Comparison of ENCODE assay signal across 17 cellular contexts in the genomic region with DNA sequence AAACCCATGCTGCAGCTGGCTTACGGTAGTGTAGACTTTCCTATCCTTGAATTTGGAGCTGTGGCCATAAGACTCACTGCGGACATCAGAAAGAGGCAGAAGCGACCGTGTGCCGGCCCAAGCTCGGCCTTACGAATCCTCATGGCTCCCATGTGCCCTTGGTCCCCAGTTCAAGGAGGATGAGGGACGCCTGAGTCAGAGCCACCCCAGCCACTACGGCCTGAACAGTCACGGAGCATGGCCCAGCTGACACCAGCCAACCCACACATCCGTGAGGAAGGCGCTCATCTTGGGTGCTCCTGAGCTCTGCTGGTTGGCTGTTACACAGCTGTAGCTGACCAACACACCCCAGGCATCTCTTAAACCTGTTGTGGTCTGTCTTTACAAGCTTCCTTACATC. TPM values are rescaled to one million over a fixed set of nuclear protein-coding genes. Genes with fewer than 3 reads are reported as not detected.
DNase-seq lines count a peak whose midpoint lies in the region; ATAC-seq and TF ChIP-seq lines count a peak whose summit lies in the region.
"Had no signal": no experiment of that assay in that cellular context is flagged by ENCODE, and none has a peak within 500 bp of the region (broad histone marks: within the 10 kb centered on the region; RNA-seq: fewer than 3 reads in every experiment).

No MANE protein-coding gene starts in this region.

- peaks cover 7% of the 10 kb centered on the region for H3K79me2 ChIP-seq in fibroblast of lung (ENCODE audit: control insufficient read depth, insufficient read depth, low read length)

- no peak overlapping the region for H3K4me2 ChIP-seq in fibroblast of lung (ENCODE audit: extremely low read depth, insufficient read depth, low read length)
- H3K4me2 ChIP-seq: BLaER1 treated with 17β-estradiol and CSF1 and Interleukin-3, amounts not matched to agents 10 nM and 100 nM had no signal

- H3K4me3 Mint-ChIP-seq in activated T-cell treated with anti-CD3 and anti-CD28 coated beads, Interleukin-2, amount 50 U/mL, for 24 hours: no peak overlapping the region
- H3K4me3 Mint-ChIP-seq in activated T-cell treated with anti-CD3 and anti-CD28 coated beads, Interleukin-2, amount 50 U/mL, for 4 hours: no peak overlapping the region
- H3K4me3 Mint-ChIP-seq in CD8-positive, alpha-beta T cell: no peak overlapping the region
- no peak overlapping the region for H3K4me3 Mint-ChIP-seq in stimulated activated effector memory CD8-positive, alpha-beta T cell treated with anti-CD3 and anti-CD28 coated beads, Interleukin-12 subunit alpha, Interleukin-12 subunit beta, amount 100 ng/mL, for 72 hours
- H3K4me3 Mint-ChIP-seq: CD4-positive, alpha-beta T cell; IgD-negative memory B cell had no signal

- peak overlapping the region; percentile 12 for H3K27ac Mint-ChIP-seq in activated T-cell treated with anti-CD3 and anti-CD28 coated beads, Interleukin-2, amount 50 U/mL, for 24 hours
- H3K27ac Mint-ChIP-seq in CD8-positive, alpha-beta T cell: peak overlapping the region; percentile 60
- peak overlapping the region; percentile 2 for H3K27ac Mint-ChIP-seq in stimulated activated effector memory CD8-positive, alpha-beta T cell treated with anti-CD3 and anti-CD28 coated beads, Interleukin-12 subunit alpha, Interleukin-12 subunit beta, amount 100 ng/mL, for 72 hours
- H3K27ac Mint-ChIP-seq: CD4-positive, alpha-beta T cell; IgD-negative memory B cell had no signal

- H3K27ac ChIP-seq in CD8-positive, alpha-beta T cell (ENCODE audit: low read depth, low read length): no peak overlapping the region
- peak overlapping the region; percentile 95 for H3K27ac ChIP-seq in fibroblast of lung (ENCODE audit: insufficient read depth, low read length)
- H3K27ac ChIP-seq: 22Rv1; BLaER1 treated with 17β-estradiol and CSF1 and Interleukin-3, amounts not matched to agents 10 nM and 100 nM; GM23248; HL-60 had no signal

- CTCF ChIA-PET in CD8-positive, alpha-beta T cell (lab: Charles Lee): interaction anchor here (0.7 to 1.1 kb wide), 2 partner anchors 32 to 422 kb away, joined by 3 to 4 read pairs; no protein-coding TSS in a partner anchor

- no peak for TF ChIP-seq CTCF in CD8-positive, alpha-beta T cell (IDR thresholded peaks at IDR 0.05)
- TF ChIP-seq CTCF in fibroblast of lung (conservative IDR thresholded peaks at IDR 0.05 in 1 of 2, IDR thresholded peaks at IDR 0.05 in 1 of 2; ENCODE audit: low read depth in 1 of 2, low read length in 2 of 2): no peak

- POLR2A ChIA-PET in CD8-positive, alpha-beta T cell (lab: Charles Lee): no interaction called here

- peaks cover 79% of the 10 kb centered on the region for H3K36me3 Mint-ChIP-seq in activated T-cell treated with anti-CD3 and anti-CD28 coated beads, Interleukin-2, amount 50 U/mL, for 24 hours (ENCODE audit: low read depth)
- H3K36me3 Mint-ChIP-seq in activated T-cell treated with anti-CD3 and anti-CD28 coated beads, Interleukin-2, amount 50 U/mL, for 4 hours (ENCODE audit: insufficient read depth): peaks cover 40% of the 10 kb centered on the region
- peaks cover 73% of the 10 kb centered on the region for H3K36me3 Mint-ChIP-seq in CD8-positive, alpha-beta T cell
- peaks cover 50% of the 10 kb centered on the region for H3K36me3 Mint-ChIP-seq in stimulated activated effector memory CD8-positive, alpha-beta T cell treated with anti-CD3 and anti-CD28 coated beads, Interleukin-12 subunit alpha, Interleukin-12 subunit beta, amount 100 ng/mL, for 72 hours

- H3K36me3 ChIP-seq in CD8-positive, alpha-beta T cell (ENCODE audit: insufficient read depth, low read length): peaks cover 17% of the 10 kb centered on the region
- H3K36me3 ChIP-seq in fibroblast of lung (ENCODE audit: control insufficient read depth, insufficient read depth, low read length): peaks cover 10% of the 10 kb centered on the region

- no peaks in the 10 kb centered on the region for H3K27me3 Mint-ChIP-seq in activated T-cell treated with anti-CD3 and anti-CD28 coated beads, Interleukin-2, amount 50 U/mL, for 24 hours
- no peaks in the 10 kb centered on the region for H3K27me3 Mint-ChIP-seq in activated T-cell treated with anti-CD3 and anti-CD28 coated beads, Interleukin-2, amount 50 U/mL, for 4 hours (ENCODE audit: low read depth)
- no peaks in the 10 kb centered on the region for H3K27me3 Mint-ChIP-seq in CD8-positive, alpha-beta T cell (ENCODE audit: low read depth)
- H3K27me3 Mint-ChIP-seq: CD4-positive, alpha-beta T cell had no signal

- H3K9me3 Mint-ChIP-seq in activated T-cell treated with anti-CD3 and anti-CD28 coated beads, Interleukin-2, amount 50 U/mL, for 24 hours: no peaks in the 10 kb centered on the region
- H3K9me3 Mint-ChIP-seq in activated T-cell treated with anti-CD3 and anti-CD28 coated beads, Interleukin-2, amount 50 U/mL, for 4 hours: no peaks in the 10 kb centered on the region
- no peaks in the 10 kb centered on the region for H3K9me3 Mint-ChIP-seq in CD8-positive, alpha-beta T cell
- H3K9me3 Mint-ChIP-seq in stimulated activated effector memory CD8-positive, alpha-beta T cell treated with anti-CD3 and anti-CD28 coated beads, Interleukin-12 subunit alpha, Interleukin-12 subunit beta, amount 100 ng/mL, for 72 hours: no peaks in the 10 kb centered on the region
- H3K9me3 Mint-ChIP-seq: CD4-positive, alpha-beta T cell had no signal

- H3K4me1 ChIP-seq in CD8-positive, alpha-beta T cell (ENCODE audit: insufficient read depth, low read length): no peaks in the 10 kb centered on the region
- H3K4me1 ChIP-seq in fibroblast of lung (ENCODE audit: control insufficient read depth, extremely low read depth, insufficient read depth, low read length): peaks cover 11% of the 10 kb centered on the region
- H3K4me1 ChIP-seq: BLaER1 treated with 17β-estradiol and CSF1 and Interleukin-3, amounts not matched to agents 10 nM and 100 nM had no signal

- H3K4me3 ChIP-seq in CD8-positive, alpha-beta T cell (ENCODE audit: low read depth, low read length): no peak overlapping the region
- H3K4me3 ChIP-seq in fibroblast of lung (replicated peaks in 1 of 4; ENCODE audit: control extremely low read depth in 1 of 4, insufficient read depth in 1 of 4, low read depth in 3 of 4, low read length in 4 of 4): no peak overlapping the region
- H3K4me3 ChIP-seq: BLaER1 treated with 17β-estradiol and CSF1 and Interleukin-3, amounts not matched to agents 10 nM and 100 nM; GM12878; GM23248 had no signal

- no peak overlapping the region for H2AFZ ChIP-seq in fibroblast of lung (ENCODE audit: low read length)
- H2AFZ ChIP-seq: GM23248 had no signal

- H3K9me3 ChIP-seq in CD8-positive, alpha-beta T cell (ENCODE audit: low read length): no peaks in the 10 kb centered on the region
- H3K9me3 ChIP-seq in fibroblast of lung (ENCODE audit: control insufficient read depth, insufficient read depth, low read depth, low read length): no peaks in the 10 kb centered on the region

- no peaks in the 10 kb centered on the region for H4K20me1 ChIP-seq in fibroblast of lung (ENCODE audit: control insufficient read depth, extremely low read depth, insufficient read depth, low read length)

- DNase-seq in activated T-cell treated with anti-CD3 and anti-CD28 coated beads, Interleukin-2, amount 50 U/mL, for 24 hours: no peak
- no peak for DNase-seq in activated T-cell treated with anti-CD3 and anti-CD28 coated beads, Interleukin-2, amount 50 U/mL, for 4 hours
- no peak for DNase-seq in CD8-positive, alpha-beta T cell
- DNase-seq in fibroblast of lung (ENCODE audit: low read depth in 2 of 2): no peak
- no peak for DNase-seq in stimulated activated effector memory CD8-positive, alpha-beta T cell treated with anti-CD3 and anti-CD28 coated beads, Interleukin-12 subunit alpha, Interleukin-12 subunit beta, amount 100 ng/mL, for 72 hours (ENCODE audit: low spot score in 2 of 2)
- no peak for DNase-seq in T-helper 9 cell
- DNase-seq in HUDEP-2 (lab: John Stamatoyannopoulos, UW; ENCODE audit: unreplicated experiment in 76 of 76): no peak
- DNase-seq: CD4-positive, alpha-beta T cell; DMS79; GM23248; H7 had no signal

- ATAC-seq in activated T-cell treated with anti-CD3 and anti-CD28 coated beads, Interleukin-2, amount 50 U/mL, for 4 hours: no peak
- no peak for ATAC-seq in CD8-positive, alpha-beta T cell
- ATAC-seq in stimulated activated effector memory CD8-positive, alpha-beta T cell treated with anti-CD3 and anti-CD28 coated beads, Interleukin-12 subunit alpha, Interleukin-12 subunit beta, amount 100 ng/mL, for 72 hours: no peak
- no peak for ATAC-seq in HG02610 (IDR thresholded peaks at IDR 0.05; ENCODE audit: unreplicated experiment)
- ATAC-seq: GM12878 had no signal

- no peaks in the 10 kb centered on the region for H3K4me1 Mint-ChIP-seq in activated T-cell treated with anti-CD3 and anti-CD28 coated beads, Interleukin-2, amount 50 U/mL, for 24 hours (ENCODE audit: low read depth)
- H3K4me1 Mint-ChIP-seq in activated T-cell treated with anti-CD3 and anti-CD28 coated beads, Interleukin-2, amount 50 U/mL, for 4 hours (ENCODE audit: low read depth): no peaks in the 10 kb centered on the region
- H3K4me1 Mint-ChIP-seq in CD8-positive, alpha-beta T cell (ENCODE audit: low read depth): no peaks in the 10 kb centered on the region
- H3K4me1 Mint-ChIP-seq in stimulated activated effector memory CD8-positive, alpha-beta T cell treated with anti-CD3 and anti-CD28 coated beads, Interleukin-12 subunit alpha, Interleukin-12 subunit beta, amount 100 ng/mL, for 72 hours: peaks cover 28% of the 10 kb centered on the region

- H3K9ac ChIP-seq in fibroblast of lung (ENCODE audit: insufficient read depth, low read length): no peak overlapping the region
- H3K9ac ChIP-seq: BLaER1 treated with 17β-estradiol and CSF1 and Interleukin-3, amounts not matched to agents 10 nM and 100 nM; GM23248 had no signal

- intact Hi-C loops in CD8-positive, alpha-beta T cell (cut with DNase I, micrococcal nuclease): no loop called here

- H3K27me3 ChIP-seq in CD8-positive, alpha-beta T cell (ENCODE audit: insufficient read depth, low read length): no peaks in the 10 kb centered on the region
- no peaks in the 10 kb centered on the region for H3K27me3 ChIP-seq in fibroblast of lung (ENCODE audit: control insufficient read depth, insufficient read depth, low read length)
- H3K27me3 ChIP-seq: BLaER1 treated with 17β-estradiol and CSF1 and Interleukin-3, amounts not matched to agents 10 nM and 100 nM had no signal

RNA-seq across cellular contexts. Expression of a gene that starts 44.0 kb away (rescaled TPM):
- total RNA-seq in activated T-cell treated with anti-CD3 and anti-CD28 coated beads, Interleukin-2, amount 50 U/mL, for 4 hours: 10 to 100 TPM; 14.7 to 18.0 (median 15.9) TPM
- total RNA-seq in CD8-positive, alpha-beta T cell: 10 to 100 TPM; 13.2 TPM
- 15.4 and 16.3 TPM in 2 replicates for total RNA-seq in fibroblast of lung
- polyA plus RNA-seq in fibroblast of lung: 6.4 and 8.6 TPM in 2 replicates
- 12.6 and 13.5 TPM in 2 replicates for polyA plus RNA-seq in fibroblast of lung (2012)
- 19.5 and 24.6 TPM in 2 replicates for polyA minus RNA-seq in fibroblast of lung (ENCODE audit: low replicate concordance)

RNA-seq across cellular contexts. Expression of a gene that starts 56.7 kb away (rescaled TPM):
- total RNA-seq in activated T-cell treated with anti-CD3 and anti-CD28 coated beads, Interleukin-2, amount 50 U/mL, for 4 hours: 10 to 100 TPM; 31.5 to 43.2 (median 31.6) TPM
- 100 to 1,000 TPM; 104 to 108 TPM for total RNA-seq in CD8-positive, alpha-beta T cell
- total RNA-seq in fibroblast of lung: 28.0 and 41.1 TPM in 2 replicates
- 50.6 and 67.6 TPM in 2 replicates for polyA plus RNA-seq in fibroblast of lung
- 83.9 and 96.1 TPM in 2 replicates for polyA plus RNA-seq in fibroblast of lung (2012)
- 15.3 and 30.1 TPM in 2 replicates for polyA minus RNA-seq in fibroblast of lung (ENCODE audit: low replicate concordance)

Comparison
In these comparisons a context has a peak if more than half of its experiments do, and no peak if none do; other contexts are left out.
1. H3K27ac Mint-ChIP-seq: peak in every context shown above with its lines; median percentile 60 in CD8-positive, alpha-beta T cell; 12 in activated T-cell treated with anti-CD3 and anti-CD28 coated beads, Interleukin-2, amount 50 U/mL, for 24 hours; 2 in stimulated activated effector memory CD8-positive, alpha-beta T cell treated with anti-CD3 and anti-CD28 coated beads, Interleukin-12 subunit alpha, Interleukin-12 subunit beta, amount 100 ng/mL, for 72 hours.